Comparison of ENCODE assay signal across 17 cellular contexts in genomic region chr3:175266993-175267960, GRCh38.
DNase-seq lines count a peak whose midpoint lies in the region; ATAC-seq, FAIRE-seq and TF ChIP-seq lines count a peak whose summit lies in the region.
"Had no signal": no experiment of that assay in that cellular context is flagged by ENCODE, and none has a peak within 500 bp of the region (broad histone marks: within the 10 kb centered on the region; RNA-seq: fewer than 3 reads in every experiment).

No MANE protein-coding gene starts in this region.

- H3K9me3 ChIP-seq in mesenchymal stem cell (ENCODE audit: control insufficient read depth, low read length) = no peaks in the 10 kb centered on the region
- H3K9me3 ChIP-seq: left lung, uterus had no signal

- no peak overlapping the region for H3K18ac ChIP-seq in mesenchymal stem cell (ENCODE audit: low read depth in 1 of 2, low read length in 2 of 2)

- intact Hi-C loops in Right ventricle myocardium superior (cut with DNase I) = no loop called here
- intact Hi-C loops in Right ventricle myocardium inferior (cut with DNase I) = no loop called here

- H3K14ac ChIP-seq in mesenchymal stem cell (ENCODE audit: low read length in 2 of 2) = no peak overlapping the region

- H3K4me3 ChIP-seq in bronchial epithelial cell (ENCODE audit: low read depth, low read length) (no peak overlapping the region), mesenchymal stem cell (ENCODE audit: insufficient read depth in 1 of 2, low read depth in 1 of 2, low read length in 2 of 2) (no peak overlapping the region)
- H3K4me3 ChIP-seq: left lung, SK-N-MC, uterus had no signal

- ATAC-seq in HG03442 (IDR thresholded peaks at IDR 0.05; ENCODE audit: unreplicated experiment) = peak; percentile 43
- ATAC-seq in HG03354 (IDR thresholded peaks at IDR 0.05; ENCODE audit: poor library complexity, severe bottlenecking, unreplicated experiment) = no peak
- no peak for ATAC-seq in Right ventricle myocardium superior (ENCODE audit: poor library complexity)
- ATAC-seq in Right ventricle myocardium inferior = no peak
- ATAC-seq: left lung; naive thymus-derived CD4-positive, alpha-beta T cell had no signal

- H3K9ac ChIP-seq in mesenchymal stem cell (ENCODE audit: low read length) = peak overlapping the region; percentile 61

- H3K27ac ChIP-seq in mesenchymal stem cell (ENCODE audit: low read length, poor library complexity, severe bottlenecking) = no peak overlapping the region
- H3K27ac ChIP-seq: left lung, SK-N-MC, uterus had no signal

- H3K4me2 ChIP-seq in mesenchymal stem cell (ENCODE audit: low read length, poor library complexity, severe bottlenecking) = no peak overlapping the region

- H3K79me1 ChIP-seq in mesenchymal stem cell (replicated peaks; ENCODE audit: low read length, poor library complexity, severe bottlenecking) = no peaks in the 10 kb centered on the region

- no peak overlapping the region for H4K8ac ChIP-seq in mesenchymal stem cell (ENCODE audit: low read length)

- no peak overlapping the region for H2AK5ac ChIP-seq in mesenchymal stem cell (ENCODE audit: low read length, severe bottlenecking)

- no peak for FAIRE-seq in bronchial epithelial cell (lab: Jason Lieb, UNC)

- H2BK5ac ChIP-seq in mesenchymal stem cell (ENCODE audit: low read depth, low read length, poor library complexity, severe bottlenecking) = no peak overlapping the region

- no peak overlapping the region for H2BK120ac ChIP-seq in mesenchymal stem cell (ENCODE audit: low read depth, low read length)

- no peaks in the 10 kb centered on the region for H3K4me1 ChIP-seq in mesenchymal stem cell (ENCODE audit: control insufficient read depth, insufficient read depth, low read depth, low read length)
- H3K4me1 ChIP-seq: left lung, uterus had no signal

- no CpG with 5 or more reads among the region's 2 CpGs for WGBS in mesenchymal stem cell

- no peaks in the 10 kb centered on the region for H3K36me3 ChIP-seq in bronchial epithelial cell (ENCODE audit: control insufficient read depth, insufficient read depth, low read length)
- H3K36me3 ChIP-seq in mesenchymal stem cell (ENCODE audit: control insufficient read depth in 1 of 2, insufficient read depth in 2 of 2, low read depth in 1 of 2, low read length in 2 of 2) = no peaks in the 10 kb centered on the region
- H3K36me3 ChIP-seq: left lung, uterus had no signal

- H3K27me3 ChIP-seq in bronchial epithelial cell (ENCODE audit: control insufficient read depth, insufficient read depth, low read length) (no peaks in the 10 kb centered on the region), mesenchymal stem cell (ENCODE audit: control insufficient read depth in 1 of 2, insufficient read depth in 1 of 2, low read length in 2 of 2) (no peaks in the 10 kb centered on the region)
- H3K27me3 ChIP-seq: left lung, uterus had no signal

- H3K4ac ChIP-seq in mesenchymal stem cell (ENCODE audit: low read depth in 1 of 2, low read length in 2 of 2) = no peak overlapping the region

- H2AFZ ChIP-seq in mesenchymal stem cell (ENCODE audit: low read depth, low read length) = no peak overlapping the region

- no peak for TF ChIP-seq CTCF in bronchial epithelial cell (IDR thresholded peaks at IDR 0.05; ENCODE audit: insufficient read depth, low read length, severe bottlenecking)

- no peak overlapping the region for H2BK12ac ChIP-seq in mesenchymal stem cell (ENCODE audit: low read length in 2 of 2)

- H4K91ac ChIP-seq in mesenchymal stem cell (ENCODE audit: low read length) = no peak overlapping the region

- no peak overlapping the region for H2BK15ac ChIP-seq in mesenchymal stem cell (ENCODE audit: low read depth, poor library complexity, severe bottlenecking)

- no peak overlapping the region for H3K23ac ChIP-seq in mesenchymal stem cell (ENCODE audit: low read length in 2 of 2)

- DNase-seq in EH (ENCODE audit: low read depth) = peak; percentile 93
- peak; percentile 75 for DNase-seq in bronchial epithelial cell (ENCODE audit: low read depth)
- DNase-seq in mesenchymal stem cell = peak; percentile 30
- no peak for DNase-seq in NOMO-1 treated with DMSO at 0.1 percent for 48 hours (lab: John Stamatoyannopoulos, UW; ENCODE audit: unreplicated experiment)
- no peak for DNase-seq in Right ventricle myocardium superior
- no peak for DNase-seq in Right ventricle myocardium inferior (ENCODE audit: missing footprints)
- DNase-seq: activated naive CD4-positive, alpha-beta T cell treated with Interleukin-2 at 50 U/mL for 16 hours; caudate nucleus; hypothalamus; left lung; naive thymus-derived CD4-positive, alpha-beta T cell; retina; stimulated activated CD4-positive, alpha-beta T cell treated with anti-CD3 and anti-CD28 coated beads, Interleukin-4, amount 100 ng/mL, for 24 hours; uterus had no signal

Comparison
In these comparisons a context has a peak if more than half of its experiments do, and no peak if none do; other contexts are left out.
1. DNase-seq: peak in EH (single experiment), bronchial epithelial cell (single experiment) and mesenchymal stem cell (single experiment); none in NOMO-1 treated with DMSO at 0.1 percent for 48 hours (single experiment), Right ventricle myocardium superior (single experiment) and Right ventricle myocardium inferior (single experiment).